ENCODE assay signal across 1 cellular context in genomic region chr20:49280463-49281058, GRCh38.
TF ChIP-seq lines count a peak whose summit lies in the region.

No MANE protein-coding gene starts in this region.

TF ChIP-seq in H1, 55 proteins besides CTCF, POLR2A, EP300 and RAD21 (continued from another document):
- TF ChIP-seq SAP30 (IDR thresholded peaks at IDR 0.05; ENCODE audit: insufficient read depth, insufficient replicate concordance, low read length): peak; percentile 56
TF ChIP-seq in H1: peak in this region for 3.
